In genomic region chr2:101003278-101003775, GRCh38 we compare ENCODE assay signal across 8 cellular contexts. TPM values are rescaled to one million over a fixed set of nuclear protein-coding genes. Genes with fewer than 3 reads are reported as not detected.
DNase-seq lines count a peak whose midpoint lies in the region; ATAC-seq lines count a peak whose summit lies in the region.

No MANE protein-coding gene starts in this region.

- intact Hi-C loops in activated CD4-positive, alpha-beta T cell treated with anti-CD3 and anti-CD28 coated beads for 36 hours (cut with DNase I, micrococcal nuclease), result loop anchor here (2.0 to 5.0 kb wide), 3 partner anchors 396 to 1667 kb away; partner anchors contain the start of genes EIF5B (in 1 of the 2), PDCL3 (in 1 of the 2) and TXNDC9 (in 1 of the 2)

- H3K27me3 Mint-ChIP-seq in activated CD4-positive, alpha-beta T cell treated with anti-CD3 and anti-CD28 coated beads for 36 hours, result no peaks in the 10 kb centered on the region

- peak overlapping the region; percentile 97 for H3K27ac Mint-ChIP-seq in activated CD4-positive, alpha-beta T cell treated with anti-CD3 and anti-CD28 coated beads for 36 hours
- peak overlapping the region; percentile 98 to 99 for H3K27ac Mint-ChIP-seq in activated naive CD4-positive, alpha-beta T cell treated with anti-CD3 and anti-CD28 coated beads, Interleukin-2, amount 50 U/mL, for 72 hours

- no peak for ATAC-seq in activated CD4-positive, alpha-beta T cell treated with anti-CD3 and anti-CD28 coated beads for 36 hours
- ATAC-seq in activated naive CD4-positive, alpha-beta T cell treated with anti-CD3 and anti-CD28 coated beads, Interleukin-2, amount 50 U/mL, for 72 hours, result no peak

- peak overlapping the region; percentile 99 for H3K4me3 ChIP-seq in iPS-20b (ENCODE audit: low read length)
- peak overlapping the region; percentile 89 to 99 (median 94) for H3K4me3 ChIP-seq in subcutaneous abdominal adipose tissue (ENCODE audit: low read depth in 1 of 5, low read length in 5 of 5)

- H3K36me3 Mint-ChIP-seq in activated CD4-positive, alpha-beta T cell treated with anti-CD3 and anti-CD28 coated beads for 36 hours (ENCODE audit: low read depth), result peaks cover 57% of the 10 kb centered on the region
- H3K36me3 Mint-ChIP-seq in activated naive CD4-positive, alpha-beta T cell treated with anti-CD3 and anti-CD28 coated beads, Interleukin-2, amount 50 U/mL, for 72 hours, result peaks cover 50 to 69% of the 10 kb centered on the region in 2 donors

- H3K4me3 Mint-ChIP-seq in activated CD4-positive, alpha-beta T cell treated with anti-CD3 and anti-CD28 coated beads for 36 hours, result peak overlapping the region; percentile 99

- peaks cover 9% of the 10 kb centered on the region; the same call in 1 of the 2 replicates for H3K4me1 ChIP-seq in iPS-20b (ENCODE audit: insufficient read depth, low read length)
- H3K4me1 ChIP-seq in subcutaneous abdominal adipose tissue (ENCODE audit: control insufficient read depth in 5 of 5, insufficient read depth in 5 of 5, low read length in 5 of 5), result peaks cover 0 to 31% (median 24%) of the 10 kb centered on the region in 5 donors

- H3K9me3 ChIP-seq in iPS-20b (ENCODE audit: insufficient read depth, low read depth, low read length) (no peaks in the 10 kb centered on the region), subcutaneous abdominal adipose tissue (ENCODE audit: control insufficient read depth in 5 of 5, low read length in 5 of 5) (no peaks in the 10 kb centered on the region)

- POLR2A ChIA-PET in activated CD4-positive, alpha-beta T cell treated with anti-CD3 and anti-CD28 coated beads for 36 hours (lab: Charles Lee), result interaction anchor here (1.2 kb wide), 1 partner anchor 373 kb away, joined by 3 read pairs; no protein-coding TSS in a partner anchor

- peaks cover 10% of the 10 kb centered on the region; the same call in 1 of the 2 replicates for H3K27me3 ChIP-seq in iPS-20b (ENCODE audit: insufficient read depth, low read length)
- no peaks in the 10 kb centered on the region for H3K27me3 ChIP-seq in subcutaneous abdominal adipose tissue (ENCODE audit: control insufficient read depth in 5 of 5, insufficient read depth in 4 of 5, low read length in 5 of 5)

- H3K27ac ChIP-seq in iPS-20b (ENCODE audit: low read length), result peak overlapping the region; percentile 83
- peak overlapping the region; percentile 71 for H3K27ac ChIP-seq in subcutaneous abdominal adipose tissue (ENCODE audit: low read depth, low read length)

- no peaks in the 10 kb centered on the region for H3K9me3 Mint-ChIP-seq in activated CD4-positive, alpha-beta T cell treated with anti-CD3 and anti-CD28 coated beads for 36 hours (ENCODE audit: low read depth)
- no peaks in the 10 kb centered on the region for H3K9me3 Mint-ChIP-seq in activated naive CD4-positive, alpha-beta T cell treated with anti-CD3 and anti-CD28 coated beads, Interleukin-2, amount 50 U/mL, for 72 hours

- CTCF ChIA-PET in activated CD4-positive, alpha-beta T cell treated with anti-CD3 and anti-CD28 coated beads for 36 hours (lab: Charles Lee), result interaction anchor here (0.9 to 4.9 kb wide), 5 partner anchors 9 to 454 kb away, joined by 3 to 21 read pairs (median 5); no protein-coding TSS in a partner anchor

- H3K36me3 ChIP-seq in iPS-20b (ENCODE audit: insufficient read depth, low read depth, low read length), result peaks cover 59% of the 10 kb centered on the region
- peaks cover 21 to 50% (median 47%) of the 10 kb centered on the region in 5 donors for H3K36me3 ChIP-seq in subcutaneous abdominal adipose tissue (ENCODE audit: control insufficient read depth in 5 of 5, insufficient read depth in 5 of 5, low read length in 5 of 5)

- peaks cover 53% of the 10 kb centered on the region for H3K4me1 Mint-ChIP-seq in activated CD4-positive, alpha-beta T cell treated with anti-CD3 and anti-CD28 coated beads for 36 hours

- DNase-seq in activated CD4-positive, alpha-beta T cell treated with anti-CD3 and anti-CD28 coated beads for 36 hours, result no peak
- DNase-seq in activated CD4-positive, alpha-beta T cell treated with anti-CD3 and anti-CD28 coated beads, Interleukin-2, amount 50 U/mL, for 4 hours, result no peak
- DNase-seq in activated naive CD4-positive, alpha-beta T cell treated with anti-CD3 and anti-CD28 coated beads, Interleukin-2, amount 50 U/mL, for 72 hours (ENCODE audit: low spot score in 2 of 2), result no peak
- DNase-seq in activated effector memory CD4-positive, alpha-beta T cell treated with Interleukin-2 at 50 U/mL for 16 hours, result no peak
- DNase-seq in SKM-1 (lab: John Stamatoyannopoulos, UW; ENCODE audit: unreplicated experiment) (no peak), NCI-H2081 treated with DMSO at 0.1 percent for 48 hours (lab: John Stamatoyannopoulos, UW) (no peak)

- H3K9ac ChIP-seq in iPS-20b (ENCODE audit: low read depth, low read length) (peak overlapping the region; percentile 100), subcutaneous abdominal adipose tissue (ENCODE audit: low read length in 5 of 5) (peak overlapping the region; percentile 91 to 97 (median 92))

RNA-seq across cellular contexts. Expression of gene RPL31, which starts 1.2 kb away (rescaled TPM):
- 1,000 to 10,000 TPM in 1 of 2 experiments, 100 to 1,000 TPM in 1; 889 to 1,817 TPM for total RNA-seq in activated CD4-positive, alpha-beta T cell treated with anti-CD3 and anti-CD28 coated beads for 36 hours
- total RNA-seq in activated naive CD4-positive, alpha-beta T cell treated with anti-CD3 and anti-CD28 coated beads, Interleukin-2, amount 50 U/mL, for 72 hours, result 1,000 to 10,000 TPM; 1,392 to 1,582 TPM
